ENCODE assay signal across 32 cellular contexts in genomic region chr16:6636457-6636856, GRCh38.
"Had no signal": no experiment of that assay in that cellular context is flagged by ENCODE, and none has a peak within 500 bp of the region (broad histone marks: within the 10 kb centered on the region; RNA-seq: fewer than 3 reads in every experiment).

No MANE protein-coding gene starts in this region.

- H3K36me3 ChIP-seq: adrenal gland, ascending aorta, brain microvascular endothelial cell, breast epithelium, cardiac muscle cell had no signal

- H3K27me3 ChIP-seq: adrenal gland, ascending aorta, brain microvascular endothelial cell, breast epithelium, cardiac muscle cell had no signal

- FAIRE-seq: astrocyte, bronchial epithelial cell had no signal

- H3K27ac ChIP-seq: adrenal gland, ascending aorta, body of pancreas, brain microvascular endothelial cell, breast epithelium, cardiac muscle cell had no signal

- DNase-seq: activated effector memory CD4-positive, alpha-beta T cell treated with anti-CD3 and anti-CD28 coated beads, Interleukin-2, amount 50 U/mL, for 16 hours; activated effector memory CD4-positive, alpha-beta T cell treated with Interleukin-2 at 50 U/mL for 16 hours; activated gamma-delta T cell; activated gamma-delta T cell treated with Interleukin-2 at 50 U/mL for 16 hours; activated naive CD4-positive, alpha-beta T cell; activated naive CD4-positive, alpha-beta T cell treated with anti-CD3 and anti-CD28 coated beads for 36 hours; activated naive CD4-positive, alpha-beta T cell treated with anti-CD3 and anti-CD28 coated beads, Interleukin-2, amount 10 ng/mL, durations not matched to agents 7 days and 5 days; activated naive CD4-positive, alpha-beta T cell treated with anti-CD3 and anti-CD28 coated beads, Interleukin-2, amount 50 U/mL, for 16 hours; activated naive CD4-positive, alpha-beta T cell treated with Interleukin-2 at 50 U/mL for 16 hours; activated naive CD8-positive, alpha-beta T cell treated with anti-CD3 and anti-CD28 coated beads for 36 hours; activated naive CD8-positive, alpha-beta T cell treated with anti-CD3 and anti-CD28 coated beads, Interleukin-2, amount 10 ng/mL, durations not matched to agents 7 days and 5 days; activated naive CD8-positive, alpha-beta T cell treated with anti-CD3 and anti-CD28 coated beads, Interleukin-2, amount 50 U/mL, for 24 hours; activated T-cell treated with anti-CD3 and anti-CD28 coated beads, Interleukin-2, amount 50 U/mL, for 4 hours; activated T-cell treated with anti-CD3 and anti-CD28 coated beads, Interleukin-2, amount 50 U/mL, for 48 hours; activated T-cell treated with anti-CD3 and anti-CD28 coated beads, Interleukin-2, amount 50 U/mL, for 72 hours; adrenal gland; amniotic stem cell; amygdala; anterior cingulate cortex; aorta; body of pancreas; brain microvascular endothelial cell; caudate nucleus; central memory CD4-positive, alpha-beta T cell; cerebellar nuclear complex had no signal

- ATAC-seq: activated naive CD4-positive, alpha-beta T cell treated with anti-CD3 and anti-CD28 coated beads, Interleukin-2, amount 50 U/mL, for 72 hours; activated naive CD8-positive, alpha-beta T cell treated with anti-CD3 and anti-CD28 coated beads, Interleukin-2, amount 50 U/mL, for 24 hours; activated T-cell treated with anti-CD3 and anti-CD28 coated beads, Interleukin-2, amount 50 U/mL, for 4 hours; activated T-cell treated with anti-CD3 and anti-CD28 coated beads, Interleukin-2, amount 50 U/mL, for 72 hours; activated T-helper 17 cell treated with anti-CD3 and anti-CD28 coated beads, Interleukin-2, amount 50 U/mL, for 72 hours; body of pancreas had no signal

- H3K9me3 ChIP-seq: adrenal gland, ascending aorta, body of pancreas, breast epithelium had no signal

- H3K4me1 ChIP-seq: ascending aorta, body of pancreas, breast epithelium had no signal

- H3K4me3 ChIP-seq: adrenal gland, ascending aorta, body of pancreas, breast epithelium, cardiac muscle cell had no signal
